In the genomic region with DNA sequence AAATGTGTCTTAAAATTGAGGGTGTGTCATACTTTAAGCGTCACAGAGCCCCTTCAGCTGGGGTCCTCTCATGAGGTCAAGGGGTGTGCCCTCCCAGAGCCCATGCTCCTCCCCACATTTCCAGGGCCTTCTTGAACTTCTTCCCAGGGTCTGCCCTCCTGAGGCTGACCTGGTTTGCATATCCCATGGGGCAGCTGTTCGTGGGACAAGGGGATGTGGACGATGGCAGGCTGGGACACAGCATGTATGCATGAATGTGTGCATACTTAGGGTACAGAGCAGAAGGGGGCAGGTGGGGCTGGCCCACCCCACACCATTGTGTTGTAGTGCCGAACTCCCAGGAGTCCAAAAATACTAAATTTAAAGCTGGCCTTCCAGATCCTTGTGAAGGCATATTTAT, we compare ENCODE assay signal across 20 cellular contexts. TPM values are rescaled to one million over a fixed set of nuclear protein-coding genes. Genes with fewer than 3 reads are reported as not detected.
DNase-seq lines count a peak whose midpoint lies in the region; ATAC-seq and TF ChIP-seq lines count a peak whose summit lies in the region.
"Had no signal": no experiment of that assay in that cellular context is flagged by ENCODE, and none has a peak within 500 bp of the region (broad histone marks: within the 10 kb centered on the region; RNA-seq: fewer than 3 reads in every experiment).

No MANE protein-coding gene starts in this region.

- H3K9ac ChIP-seq in BLaER1 treated with 17β-estradiol and CSF1 and Interleukin-3, amounts not matched to agents 10 nM and 100 nM = no peak overlapping the region

- no peak for TF ChIP-seq CTCF in 22Rv1 (IDR thresholded peaks at IDR 0.05)
- TF ChIP-seq CTCF in hepatocyte (IDR thresholded peaks at IDR 0.05; ENCODE audit: poor library complexity) = no peak
- TF ChIP-seq CTCF in vagina (IDR thresholded peaks at IDR 0.05) = no peak

- H3K4me3 ChIP-seq in BLaER1 treated with 17β-estradiol and CSF1 and Interleukin-3, amounts not matched to agents 10 nM and 100 nM = no peak overlapping the region
- H3K4me3 ChIP-seq in hepatocyte (no peak overlapping the region), skin epidermis (no peak overlapping the region), vagina (no peak overlapping the region)
- H3K4me3 ChIP-seq: SK-N-MC had no signal

- no peaks in the 10 kb centered on the region for H3K27me3 ChIP-seq in BLaER1 treated with 17β-estradiol and CSF1 and Interleukin-3, amounts not matched to agents 10 nM and 100 nM
- H3K27me3 ChIP-seq in hepatocyte = no peaks in the 10 kb centered on the region
- H3K27me3 ChIP-seq in vagina = no peaks in the 10 kb centered on the region

- intact Hi-C loops in vagina (cut with DNase I) = no loop called here

- H3K79me2 ChIP-seq in hepatocyte = no peaks in the 10 kb centered on the region

- no peak for ATAC-seq in GM21367 (IDR thresholded peaks at IDR 0.05; ENCODE audit: unreplicated experiment)
- ATAC-seq in GM21390 (IDR thresholded peaks at IDR 0.05; ENCODE audit: unreplicated experiment) = no peak
- ATAC-seq: CD8-positive, alpha-beta T cell; HCT116 had no signal

- 0 out of 2 replicates have a peak overlapping the region, but pooled peaks have one; percentile 76 for H3K27ac ChIP-seq in 22Rv1
- peak overlapping the region in 6 of 11 experiments; percentile 24 to 82 (median 69); a peak in 5 of 22 replicates for H3K27ac ChIP-seq in BLaER1 treated with 17β-estradiol and CSF1 and Interleukin-3, amounts not matched to agents 10 nM and 100 nM
- peak overlapping the region; percentile 70 for H3K27ac ChIP-seq in hepatocyte
- H3K27ac ChIP-seq in skin epidermis = peak overlapping the region in 12 of 21 experiments; percentile 19 to 98 (median 71)
- no peak overlapping the region for H3K27ac ChIP-seq in vagina
- H3K27ac ChIP-seq: SK-N-MC had no signal

- no peak for DNase-seq in hepatocyte (ENCODE audit: low spot score)
- DNase-seq in vagina (ENCODE audit: extremely low spot score in 2 of 2) = no peak
- DNase-seq: Calu3; CD8-positive, alpha-beta T cell; DMS153; KG1; NCI-H1092; NCI-H1436; NCI-H187 treated with DMSO at 0.1 percent for 48 hours; NCI-H2107; NCI-H446 treated with DMSO at 0.1 percent for 48 hours; OCI-M1; SHP77 treated with DMSO at 0.1 percent for 48 hours had no signal

- H3K36me3 ChIP-seq in BLaER1 treated with 17β-estradiol and CSF1 and Interleukin-3, amounts not matched to agents 10 nM and 100 nM = no peaks in the 10 kb centered on the region; a peak in 1 of 22 replicates
- H3K36me3 ChIP-seq in hepatocyte (replicated peaks; ENCODE audit: insufficient read depth, low read depth) = no peaks in the 10 kb centered on the region
- H3K36me3 ChIP-seq in vagina = no peaks in the 10 kb centered on the region

- TF ChIP-seq POLR2A in vagina (IDR thresholded peaks at IDR 0.05) = no peak

- no peak overlapping the region for H2AFZ ChIP-seq in hepatocyte

- 78% methylated on average over 4 of the region's 4 CpGs for WGBS in hepatocyte (ENCODE audit: low lambda C conversion rate, missing lambda C conversion rate)

- no peaks in the 10 kb centered on the region for H4K20me1 ChIP-seq in BLaER1 treated with 17β-estradiol and CSF1 and Interleukin-3, amounts not matched to agents 10 nM and 100 nM
- H4K20me1 ChIP-seq in hepatocyte (ENCODE audit: insufficient read depth, poor library complexity, severe bottlenecking) = no peaks in the 10 kb centered on the region

- peak overlapping the region; percentile 67 to 96 (median 93) for H3K4me2 ChIP-seq in BLaER1 treated with 17β-estradiol and CSF1 and Interleukin-3, amounts not matched to agents 10 nM and 100 nM
- no peak overlapping the region for H3K4me2 ChIP-seq in hepatocyte

- peaks cover 0 to 11% (median 0%) of the 10 kb centered on the region in 11 experiments; a peak in 5 of 22 replicates for H3K9me3 ChIP-seq in BLaER1 treated with 17β-estradiol and CSF1 and Interleukin-3, amounts not matched to agents 10 nM and 100 nM (replicated peaks in 1 of 11)
- no peaks in the 10 kb centered on the region for H3K9me3 ChIP-seq in hepatocyte (ENCODE audit: low read depth)
- no peaks in the 10 kb centered on the region for H3K9me3 ChIP-seq in vagina

- no peaks in the 10 kb centered on the region for H3K9me2 ChIP-seq in hepatocyte (replicated peaks; ENCODE audit: insufficient read depth)

- peaks cover 86 to 98% (median 97%) of the 10 kb centered on the region in 10 experiments for H3K4me1 ChIP-seq in BLaER1 treated with 17β-estradiol and CSF1 and Interleukin-3, amounts not matched to agents 10 nM and 100 nM
- H3K4me1 ChIP-seq in hepatocyte (ENCODE audit: insufficient read depth) (peaks cover 19% of the 10 kb centered on the region), vagina (peaks cover 29% of the 10 kb centered on the region)

RNA-seq across cellular contexts. Expression of gene TAF1B, which starts 46.2 kb away (rescaled TPM):
- total RNA-seq in hepatocyte = 14.7 and 19.4 TPM in 2 replicates
- polyA plus RNA-seq in hepatocyte = 8.0 and 13.2 TPM in 2 replicates
- 20.1 TPM for total RNA-seq in vagina
